Comparison of ENCODE assay signal across 8 cellular contexts in genomic region chr13:49936085-49936942, GRCh38. TPM values are rescaled to one million over a fixed set of nuclear protein-coding genes. Genes with fewer than 3 reads are reported as not detected.
DNase-seq lines count a peak whose midpoint lies in the region; ATAC-seq, FAIRE-seq and TF ChIP-seq lines count a peak whose summit lies in the region.

A gene with protein sequence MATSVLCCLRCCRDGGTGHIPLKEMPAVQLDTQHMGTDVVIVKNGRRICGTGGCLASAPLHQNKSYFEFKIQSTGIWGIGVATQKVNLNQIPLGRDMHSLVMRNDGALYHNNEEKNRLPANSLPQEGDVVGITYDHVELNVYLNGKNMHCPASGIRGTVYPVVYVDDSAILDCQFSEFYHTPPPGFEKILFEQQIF (minus strand): TSS chr13:49936340. CDS start chr13:49936235, 105 bp downstream.

- peak within 1 kb of the TSS; percentile 79 for H3K9ac ChIP-seq in fibroblast of lung (ENCODE audit: insufficient read depth, low read length)

- H3K9me3 ChIP-seq in fibroblast of lung (ENCODE audit: control insufficient read depth, insufficient read depth, low read depth, low read length), result no peaks in the 10 kb centered on the region

- H3K36me3 ChIP-seq in GM23338 (ENCODE audit: insufficient read depth), result no peaks in the 10 kb centered on the region
- H3K36me3 ChIP-seq in fibroblast of lung (ENCODE audit: control insufficient read depth, insufficient read depth, low read length), result no peaks in the 10 kb centered on the region

- H3K27ac Mint-ChIP-seq in GM23338 (peak within 1 kb of the TSS; percentile 85; the same call in 1 of the 2 replicates), naive B cell (peak within 1 kb of the TSS; percentile 91 to 96 (median 96))
- peak within 1 kb of the TSS; percentile 87 for H3K27ac Mint-ChIP-seq in activated T-helper 1 cell treated with anti-CD3 and anti-CD28 coated beads, Interleukin-12 subunit alpha, Interleukin-12 subunit beta, Interleukin-2, Interleukin-4 antibody, amounts not matched to agents 30 ng/mL and 10 ng/mL and 1 ng/mL, durations not matched to agents 14 hours and 24 hours and 36 hours
- H3K27ac Mint-ChIP-seq in stimulated activated effector memory CD8-positive, alpha-beta T cell treated with anti-CD3 and anti-CD28 coated beads, Interleukin-12 subunit alpha, Interleukin-12 subunit beta, amount 100 ng/mL, for 72 hours, result peak within 1 kb of the TSS; percentile 91

- no peaks in the 10 kb centered on the region for H3F3A ChIP-seq in GM23338 (replicated peaks; ENCODE audit: low read depth)

- H3K4me1 ChIP-seq in GM23338 (ENCODE audit: insufficient read depth) (no peaks in the 10 kb centered on the region), fibroblast of lung (ENCODE audit: control insufficient read depth, extremely low read depth, insufficient read depth, low read length) (no peaks in the 10 kb centered on the region)

- intact Hi-C loops in activated T-helper 1 cell treated with anti-CD3 and anti-CD28 coated beads, Interleukin-12 subunit alpha, Interleukin-12 subunit beta, Interleukin-2, Interleukin-4 antibody, amounts not matched to agents 30 ng/mL and 10 ng/mL and 1 ng/mL, durations not matched to agents 14 hours and 24 hours and 36 hours (cut with micrococcal nuclease), result loop anchor here (1.0 to 10.0 kb wide), 11 partner anchors 61 to 1648 kb away; partner anchors contain the start of genes CAB39L, CDADC1, EBPL and RCBTB1

- H3K9me3 Mint-ChIP-seq in GM23338 (no peaks in the 10 kb centered on the region), naive B cell (no peaks in the 10 kb centered on the region)
- no peaks in the 10 kb centered on the region for H3K9me3 Mint-ChIP-seq in activated T-helper 1 cell treated with anti-CD3 and anti-CD28 coated beads, Interleukin-12 subunit alpha, Interleukin-12 subunit beta, Interleukin-2, Interleukin-4 antibody, amounts not matched to agents 30 ng/mL and 10 ng/mL and 1 ng/mL, durations not matched to agents 14 hours and 24 hours and 36 hours
- H3K9me3 Mint-ChIP-seq in stimulated activated effector memory CD8-positive, alpha-beta T cell treated with anti-CD3 and anti-CD28 coated beads, Interleukin-12 subunit alpha, Interleukin-12 subunit beta, amount 100 ng/mL, for 72 hours, result no peaks in the 10 kb centered on the region

- H3K27me3 ChIP-seq in GM23338 (ENCODE audit: insufficient read depth) (peaks cover 11% of the 10 kb centered on the region), fibroblast of lung (ENCODE audit: control insufficient read depth, insufficient read depth, low read length) (no peaks in the 10 kb centered on the region)

- H3K79me2 ChIP-seq in GM23338 (replicated peaks; ENCODE audit: insufficient read depth), result no peaks in the 10 kb centered on the region
- peaks cover 14% of the 10 kb centered on the region for H3K79me2 ChIP-seq in fibroblast of lung (ENCODE audit: control insufficient read depth, insufficient read depth, low read length)

- peak within 1 kb of the TSS; percentile 100 for H2AFZ ChIP-seq in GM23338
- peak within 1 kb of the TSS; percentile 97 for H2AFZ ChIP-seq in fibroblast of lung (ENCODE audit: low read length)

- H3K27ac ChIP-seq in GM23338 (ENCODE audit: low read depth), result no peak within 1 kb of the TSS
- peak within 1 kb of the TSS; percentile 81 for H3K27ac ChIP-seq in fibroblast of lung (ENCODE audit: insufficient read depth, low read length)

- no peaks in the 10 kb centered on the region for H4K20me1 ChIP-seq in GM23338 (replicated peaks; ENCODE audit: insufficient read depth)
- no peaks in the 10 kb centered on the region for H4K20me1 ChIP-seq in fibroblast of lung (ENCODE audit: control insufficient read depth, extremely low read depth, insufficient read depth, low read length)

- DNase-seq in ELF-1 (ENCODE audit: low read depth, low spot score), result peak; percentile 99
- DNase-seq in GM23338 (ENCODE audit: low spot score), result peak; percentile 98
- DNase-seq in Kasumi-1 (lab: John Stamatoyannopoulos, UW), result peak; percentile 97 to 98
- peak; percentile 92 for DNase-seq in RCC 7860 (ENCODE audit: low spot score)
- DNase-seq in activated T-helper 1 cell treated with anti-CD3 and anti-CD28 coated beads, Interleukin-12 subunit alpha, Interleukin-12 subunit beta, Interleukin-2, Interleukin-4 antibody, amounts not matched to agents 30 ng/mL and 10 ng/mL and 1 ng/mL, durations not matched to agents 14 hours and 24 hours and 36 hours (ENCODE audit: low spot score), result peak; percentile 92
- DNase-seq in fibroblast of lung (ENCODE audit: low read depth in 2 of 2), result peak; percentile 98
- peak; percentile 98 for DNase-seq in naive B cell
- DNase-seq in stimulated activated effector memory CD8-positive, alpha-beta T cell treated with anti-CD3 and anti-CD28 coated beads, Interleukin-12 subunit alpha, Interleukin-12 subunit beta, amount 100 ng/mL, for 72 hours (ENCODE audit: low spot score in 2 of 2), result peak; percentile 96 to 99

- H3K4me3 ChIP-seq in GM23338, result peak within 1 kb of the TSS; percentile 85
- H3K4me3 ChIP-seq in fibroblast of lung (replicated peaks in 1 of 4; ENCODE audit: control extremely low read depth in 1 of 4, insufficient read depth in 1 of 4, low read depth in 3 of 4, low read length in 4 of 4), result peak within 1 kb of the TSS; percentile 76 to 97 (median 90)

- TF ChIP-seq CTCF in GM23338 (conservative IDR thresholded peaks at IDR 0.05; ENCODE audit: low read depth in 2 of 2), result peak; percentile 73 to 94
- TF ChIP-seq CTCF in fibroblast of lung (conservative IDR thresholded peaks at IDR 0.05 in 1 of 2, IDR thresholded peaks at IDR 0.05 in 1 of 2; ENCODE audit: low read depth in 1 of 2, low read length in 2 of 2), result peak; percentile 74 to 77

- H3K27me3 Mint-ChIP-seq in GM23338 (ENCODE audit: insufficient read depth, low read depth, poor library complexity) (peaks cover 14% of the 10 kb centered on the region), naive B cell (no peaks in the 10 kb centered on the region)
- H3K27me3 Mint-ChIP-seq in activated T-helper 1 cell treated with anti-CD3 and anti-CD28 coated beads, Interleukin-12 subunit alpha, Interleukin-12 subunit beta, Interleukin-2, Interleukin-4 antibody, amounts not matched to agents 30 ng/mL and 10 ng/mL and 1 ng/mL, durations not matched to agents 14 hours and 24 hours and 36 hours (ENCODE audit: insufficient read depth), result peaks cover 22% of the 10 kb centered on the region

- H3K4me1 Mint-ChIP-seq in GM23338, result peaks cover 4% of the 10 kb centered on the region; the same call in 1 of the 3 replicates
- peaks cover 11% of the 10 kb centered on the region for H3K4me1 Mint-ChIP-seq in activated T-helper 1 cell treated with anti-CD3 and anti-CD28 coated beads, Interleukin-12 subunit alpha, Interleukin-12 subunit beta, Interleukin-2, Interleukin-4 antibody, amounts not matched to agents 30 ng/mL and 10 ng/mL and 1 ng/mL, durations not matched to agents 14 hours and 24 hours and 36 hours (ENCODE audit: low read depth)
- peaks cover 18 to 24% (median 21%) of the 10 kb centered on the region in 3 donors for H3K4me1 Mint-ChIP-seq in naive B cell
- H3K4me1 Mint-ChIP-seq in stimulated activated effector memory CD8-positive, alpha-beta T cell treated with anti-CD3 and anti-CD28 coated beads, Interleukin-12 subunit alpha, Interleukin-12 subunit beta, amount 100 ng/mL, for 72 hours, result peaks cover 19% of the 10 kb centered on the region

- peak within 1 kb of the TSS; percentile 97 for H3K4me2 ChIP-seq in GM23338
- H3K4me2 ChIP-seq in fibroblast of lung (ENCODE audit: extremely low read depth, insufficient read depth, low read length), result peak within 1 kb of the TSS; percentile 92

- no peak for FAIRE-seq in RCC 7860 (lab: Jason Lieb, UNC)

- peak within 1 kb of the TSS; percentile 85 for H3K4me3 Mint-ChIP-seq in GM23338
- peak within 1 kb of the TSS; percentile 94 for H3K4me3 Mint-ChIP-seq in activated T-helper 1 cell treated with anti-CD3 and anti-CD28 coated beads, Interleukin-12 subunit alpha, Interleukin-12 subunit beta, Interleukin-2, Interleukin-4 antibody, amounts not matched to agents 30 ng/mL and 10 ng/mL and 1 ng/mL, durations not matched to agents 14 hours and 24 hours and 36 hours
- H3K4me3 Mint-ChIP-seq in naive B cell, result peak within 1 kb of the TSS; percentile 85 to 97 (median 95)
- peak within 1 kb of the TSS; percentile 81 for H3K4me3 Mint-ChIP-seq in stimulated activated effector memory CD8-positive, alpha-beta T cell treated with anti-CD3 and anti-CD28 coated beads, Interleukin-12 subunit alpha, Interleukin-12 subunit beta, amount 100 ng/mL, for 72 hours

- ATAC-seq in GM23338 (peak; percentile 98), naive B cell (ENCODE audit: low read depth in 2 of 2) (peak; percentile 86 to 88)
- ATAC-seq in stimulated activated effector memory CD8-positive, alpha-beta T cell treated with anti-CD3 and anti-CD28 coated beads, Interleukin-12 subunit alpha, Interleukin-12 subunit beta, amount 100 ng/mL, for 72 hours, result peak; percentile 98

- no peaks in the 10 kb centered on the region; the same call in 2 of the 3 replicates for H3K36me3 Mint-ChIP-seq in GM23338 (ENCODE audit: low read depth)
- no peaks in the 10 kb centered on the region for H3K36me3 Mint-ChIP-seq in activated T-helper 1 cell treated with anti-CD3 and anti-CD28 coated beads, Interleukin-12 subunit alpha, Interleukin-12 subunit beta, Interleukin-2, Interleukin-4 antibody, amounts not matched to agents 30 ng/mL and 10 ng/mL and 1 ng/mL, durations not matched to agents 14 hours and 24 hours and 36 hours (ENCODE audit: low read depth)
- no peaks in the 10 kb centered on the region for H3K36me3 Mint-ChIP-seq in naive B cell
- peaks cover 8% of the 10 kb centered on the region for H3K36me3 Mint-ChIP-seq in stimulated activated effector memory CD8-positive, alpha-beta T cell treated with anti-CD3 and anti-CD28 coated beads, Interleukin-12 subunit alpha, Interleukin-12 subunit beta, amount 100 ng/mL, for 72 hours

- H3K9me2 ChIP-seq in GM23338 (ENCODE audit: insufficient read depth), result no peaks in the 10 kb centered on the region

TF ChIP-seq in GM23338, 12 proteins besides CTCF, POLR2A, EP300 and RAD21 (continues in another document):
- TF ChIP-seq POLR2AphosphoS5 (IDR thresholded peaks at IDR 0.05; ENCODE audit: low read depth), result peak; percentile 76

RNA-seq across cellular contexts. Expression of the gene that starts here (rescaled TPM):
- total RNA-seq in GM23338 (2014; rRNA removed; shearing (Covaris generic)), result 2.0 and 2.9 TPM in 2 replicates
- 6.6 and 7.4 TPM in 2 replicates for polyA plus RNA-seq in GM23338 (2016; fragmentation: Nextera tagmentation; extraction: Ambion mirVana)
- 6.9 and 7.0 TPM in 2 replicates for total RNA-seq in activated T-helper 1 cell treated with anti-CD3 and anti-CD28 coated beads, Interleukin-12 subunit alpha, Interleukin-12 subunit beta, Interleukin-2, Interleukin-4 antibody, amounts not matched to agents 30 ng/mL and 10 ng/mL and 1 ng/mL, durations not matched to agents 14 hours and 24 hours and 36 hours
- total RNA-seq in fibroblast of lung, result 3.6 and 6.6 TPM in 2 replicates
- 5.9 and 9.4 TPM in 2 replicates for polyA plus RNA-seq in fibroblast of lung
- polyA plus RNA-seq in fibroblast of lung (2012), result 9.2 and 12.3 TPM in 2 replicates
- polyA minus RNA-seq in fibroblast of lung (ENCODE audit: low replicate concordance), result 1.1 and 1.5 TPM in 2 replicates
- polyA plus RNA-seq in naive B cell (ENCODE audit: low read depth in 6 of 6), result 1 to 10 TPM; 4.4 to 8.7 (median 6.1) TPM
